In the genomic region with DNA sequence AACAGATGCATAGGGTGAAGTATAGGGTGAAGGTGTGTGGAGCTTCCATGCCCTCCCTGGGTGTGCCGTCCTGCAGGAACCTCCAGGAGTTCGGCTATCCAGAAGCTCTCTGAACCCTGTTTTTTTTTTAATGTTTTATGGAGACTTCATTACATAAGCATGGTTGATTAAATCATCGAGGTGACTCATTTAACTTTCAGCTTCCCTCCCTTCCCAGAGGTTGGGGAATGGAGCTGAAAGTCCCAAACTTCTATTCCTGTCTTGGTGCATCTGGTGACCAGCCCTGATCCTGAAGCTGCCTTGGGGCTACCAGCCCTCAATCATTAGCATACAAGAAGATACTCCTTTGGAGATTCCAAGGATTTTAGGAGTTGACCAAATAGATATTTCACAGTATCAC, we compare ENCODE assay signal across 30 cellular contexts. TPM values are rescaled to one million over a fixed set of nuclear protein-coding genes. Genes with fewer than 3 reads are reported as not detected.
A peak's percentile ranks its signal among the peaks of the same experiment; 100 is the strongest.
DNase-seq lines count a peak whose midpoint lies in the region; ATAC-seq and TF ChIP-seq lines count a peak whose summit lies in the region.
"Had no signal": no experiment of that assay in that cellular context is flagged by ENCODE, and none has a peak within 500 bp of the region (broad histone marks: within the 10 kb centered on the region; RNA-seq: fewer than 3 reads in every experiment).

No MANE protein-coding gene starts in this region.

- H3K4me1 Mint-ChIP-seq in WTC11: peaks cover 62% of the 10 kb centered on the region
- H3K4me1 Mint-ChIP-seq in activated CD8-positive, alpha-beta T cell treated with anti-CD3 and anti-CD28 coated beads for 36 hours (ENCODE audit: low read depth): peaks cover 20% of the 10 kb centered on the region
- H3K4me1 Mint-ChIP-seq: CD14-positive monocyte, immature natural killer cell had no signal

- ATAC-seq in WTC11 (no peak), foreskin keratinocyte (peak; percentile 52)
- ATAC-seq in activated CD8-positive, alpha-beta T cell treated with anti-CD3 and anti-CD28 coated beads for 36 hours: no peak
- ATAC-seq: left lobe of liver; naive thymus-derived CD8-positive, alpha-beta T cell; stimulated activated memory B cell treated with anti-CD40 and anti-IgM and Interleukin-4, amounts not matched to agents 10 μg/mL and 1 μg/mL and 100 μg/mL, for 72 hours had no signal

- H3K4me1 ChIP-seq in foreskin keratinocyte (peaks cover 8% of the 10 kb centered on the region), BE2C (no peaks in the 10 kb centered on the region; the same call in 1 of the 2 replicates)
- H3K4me1 ChIP-seq: ascending aorta, vagina had no signal

- H3K27ac Mint-ChIP-seq in WTC11: peak overlapping the region; percentile 58; the same call in 1 of the 2 replicates
- H3K27ac Mint-ChIP-seq in activated CD8-positive, alpha-beta T cell treated with anti-CD3 and anti-CD28 coated beads for 36 hours: no peak overlapping the region
- H3K27ac Mint-ChIP-seq: activated B cell treated with CpG ODN at 0.5 μM for 24 hours; activated naive CD4-positive, alpha-beta T cell treated with anti-CD3 and anti-CD28 coated beads, Interleukin-2, amount 50 U/mL, for 24 hours; activated T-helper 1 cell treated with anti-CD3 and anti-CD28 coated beads, Interleukin-12 subunit alpha, Interleukin-12 subunit beta, Interleukin-2, Interleukin-4 antibody, amounts not matched to agents 30 ng/mL and 10 ng/mL and 1 ng/mL, durations not matched to agents 14 hours and 24 hours and 36 hours; CD14-positive monocyte; immature natural killer cell; naive thymus-derived CD8-positive, alpha-beta T cell; stimulated activated memory B cell treated with anti-CD40 and anti-IgM and Interleukin-4, amounts not matched to agents 10 μg/mL and 1 μg/mL and 100 μg/mL, for 72 hours had no signal

- no peak overlapping the region for H3K27ac ChIP-seq in foreskin keratinocyte
- H3K27ac ChIP-seq: ascending aorta, hepatocyte, spleen, thoracic aorta, vagina had no signal

- peak; percentile 11 for DNase-seq in Daoy (ENCODE audit: low read depth)
- peak; percentile 49 for DNase-seq in HFF-Myc (ENCODE audit: extremely low read depth, low read depth)
- DNase-seq in WTC11 (ENCODE audit: low spot score): no peak
- peak in 1 of 2 donors; percentile 18 for DNase-seq in foreskin keratinocyte
- DNase-seq in iPS-NIHi7 (ENCODE audit: extremely low spot score): no peak
- DNase-seq in activated CD8-positive, alpha-beta T cell treated with anti-CD3 and anti-CD28 coated beads for 36 hours: no peak
- no peak for DNase-seq in BE2C
- DNase-seq in GM19238 (ENCODE audit: insufficient read length, low spot score): no peak
- DNase-seq: ACHN; activated B cell treated with CpG ODN at 0.5 μM for 24 hours; immature natural killer cell; MG63; naive thymus-derived CD8-positive, alpha-beta T cell; NCI-H1417; NCI-H446; NCI-H82; spleen; stimulated activated CD4-positive, alpha-beta T cell treated with anti-CD3 and anti-CD28 coated beads, Interleukin-2, amount 100 ng/mL, for 48 hours; T-helper 9 cell had no signal

- intact Hi-C loops in activated CD8-positive, alpha-beta T cell treated with anti-CD3 and anti-CD28 coated beads for 36 hours (cut with micrococcal nuclease): no loop called here

- no peaks in the 10 kb centered on the region for H3K9me3 ChIP-seq in BE2C
- H3K9me3 ChIP-seq: ascending aorta, HAP-1, MG63, spleen, thoracic aorta, vagina had no signal

- H3K27me3 ChIP-seq in foreskin keratinocyte (no peaks in the 10 kb centered on the region), BE2C (no peaks in the 10 kb centered on the region)
- H3K27me3 ChIP-seq: ascending aorta, hepatocyte, MG63, spleen, vagina had no signal

- H3K4me3 ChIP-seq in HFF-Myc (replicated peaks; ENCODE audit: low read depth, low read length): no peak overlapping the region
- H3K4me3 ChIP-seq in BE2C (ENCODE audit: low read depth, low read length): no peak overlapping the region
- H3K4me3 ChIP-seq: ascending aorta, HAP-1, hepatocyte, MG63, spleen, thoracic aorta, vagina had no signal

- no peaks in the 10 kb centered on the region for H3K36me3 ChIP-seq in BE2C
- H3K36me3 ChIP-seq: HAP-1, thoracic aorta, vagina had no signal

- TF ChIP-seq CTCF in HFF-Myc (IDR thresholded peaks at IDR 0.05; ENCODE audit: low read depth, low read length, missing control alignments): no peak
- no peak for TF ChIP-seq CTCF in WTC11 (IDR thresholded peaks at IDR 0.05)
- no peak for TF ChIP-seq CTCF in foreskin keratinocyte (conservative IDR thresholded peaks at IDR 0.05)
- TF ChIP-seq CTCF in activated CD8-positive, alpha-beta T cell treated with anti-CD3 and anti-CD28 coated beads for 36 hours (IDR thresholded peaks at IDR 0.05): no peak
- no peak for TF ChIP-seq CTCF in BE2C (IDR thresholded peaks at IDR 0.05; ENCODE audit: low read depth, low read length)

- no peak overlapping the region for H3K4me3 Mint-ChIP-seq in WTC11
- H3K4me3 Mint-ChIP-seq in activated CD8-positive, alpha-beta T cell treated with anti-CD3 and anti-CD28 coated beads for 36 hours: no peak overlapping the region
- H3K4me3 Mint-ChIP-seq: activated B cell treated with CpG ODN at 0.5 μM for 24 hours; activated naive CD4-positive, alpha-beta T cell treated with anti-CD3 and anti-CD28 coated beads, Interleukin-2, amount 50 U/mL, for 24 hours; activated T-helper 1 cell treated with anti-CD3 and anti-CD28 coated beads, Interleukin-12 subunit alpha, Interleukin-12 subunit beta, Interleukin-2, Interleukin-4 antibody, amounts not matched to agents 30 ng/mL and 10 ng/mL and 1 ng/mL, durations not matched to agents 14 hours and 24 hours and 36 hours; CD14-positive monocyte; central memory CD8-positive, alpha-beta T cell; immature natural killer cell; naive thymus-derived CD8-positive, alpha-beta T cell; stimulated activated memory B cell treated with anti-CD40 and anti-IgM and Interleukin-4, amounts not matched to agents 10 μg/mL and 1 μg/mL and 100 μg/mL, for 72 hours had no signal

- CTCF ChIA-PET in WTC11 (lab: Charles Lee): no interaction called here
- CTCF ChIA-PET in activated CD8-positive, alpha-beta T cell treated with anti-CD3 and anti-CD28 coated beads for 36 hours (lab: Charles Lee): interaction anchor here (1.1 kb wide), 2 partner anchors 10 to 12 kb away, joined by 3 read pairs; no protein-coding TSS in a partner anchor

- H3K27me3 Mint-ChIP-seq in WTC11 (ENCODE audit: low read depth): no peaks in the 10 kb centered on the region
- no peaks in the 10 kb centered on the region for H3K27me3 Mint-ChIP-seq in activated CD8-positive, alpha-beta T cell treated with anti-CD3 and anti-CD28 coated beads for 36 hours
- H3K27me3 Mint-ChIP-seq: activated B cell treated with CpG ODN at 0.5 μM for 24 hours; activated naive CD4-positive, alpha-beta T cell treated with anti-CD3 and anti-CD28 coated beads, Interleukin-2, amount 50 U/mL, for 24 hours; central memory CD8-positive, alpha-beta T cell; naive thymus-derived CD8-positive, alpha-beta T cell; stimulated activated memory B cell treated with anti-CD40 and anti-IgM and Interleukin-4, amounts not matched to agents 10 μg/mL and 1 μg/mL and 100 μg/mL, for 72 hours had no signal

- H3K9me3 Mint-ChIP-seq in WTC11: no peaks in the 10 kb centered on the region
- no peaks in the 10 kb centered on the region for H3K9me3 Mint-ChIP-seq in activated CD8-positive, alpha-beta T cell treated with anti-CD3 and anti-CD28 coated beads for 36 hours
- H3K9me3 Mint-ChIP-seq: activated B cell treated with CpG ODN at 0.5 μM for 24 hours; activated naive CD4-positive, alpha-beta T cell treated with anti-CD3 and anti-CD28 coated beads, Interleukin-2, amount 50 U/mL, for 24 hours; activated T-helper 1 cell treated with anti-CD3 and anti-CD28 coated beads, Interleukin-12 subunit alpha, Interleukin-12 subunit beta, Interleukin-2, Interleukin-4 antibody, amounts not matched to agents 30 ng/mL and 10 ng/mL and 1 ng/mL, durations not matched to agents 14 hours and 24 hours and 36 hours; CD14-positive monocyte; central memory CD8-positive, alpha-beta T cell; immature natural killer cell; naive thymus-derived CD8-positive, alpha-beta T cell; stimulated activated memory B cell treated with anti-CD40 and anti-IgM and Interleukin-4, amounts not matched to agents 10 μg/mL and 1 μg/mL and 100 μg/mL, for 72 hours had no signal

- POLR2A ChIA-PET in WTC11 (lab: Charles Lee): no interaction called here
- POLR2A ChIA-PET in activated CD8-positive, alpha-beta T cell treated with anti-CD3 and anti-CD28 coated beads for 36 hours (lab: Charles Lee): interaction anchor here (1.1 kb wide), 1 partner anchor 9 kb away, joined by 5 read pairs; a partner anchor contains a TSS

- H3K36me3 Mint-ChIP-seq in WTC11: peaks cover 9% of the 10 kb centered on the region
- H3K36me3 Mint-ChIP-seq in activated CD8-positive, alpha-beta T cell treated with anti-CD3 and anti-CD28 coated beads for 36 hours (ENCODE audit: low read depth): peaks cover 4% of the 10 kb centered on the region
- H3K36me3 Mint-ChIP-seq: immature natural killer cell had no signal

TF ChIP-seq in WTC11, 78 proteins besides CTCF, POLR2A, EP300 and RAD21 (continues in another document):
- TF ChIP-seq ZNF317 (CRISPR knock-in tag; IDR thresholded peaks at IDR 0.05; ENCODE audit: borderline replicate concordance, low read depth): no peak
- no peak for TF ChIP-seq GTF2I (CRISPR knock-in tag; conservative IDR thresholded peaks at IDR 0.05)
- no peak for TF ChIP-seq CBFB (CRISPR knock-in tag; IDR thresholded peaks at IDR 0.05; ENCODE audit: low read depth)
- TF ChIP-seq NR3C1 (CRISPR knock-in tag; conservative IDR thresholded peaks at IDR 0.05; ENCODE audit: low read depth): no peak
- no peak for TF ChIP-seq ZBTB21 (CRISPR knock-in tag; IDR thresholded peaks at IDR 0.05; ENCODE audit: borderline replicate concordance)

RNA-seq across cellular contexts. Expression of a gene that starts 9.4 kb away (rescaled TPM):
- 17.8 and 22.3 TPM in 2 replicates for total RNA-seq in Daoy (2014; rRNA removed; shearing (Covaris generic))
- 32.3 to 36.0 TPM (median 32.4 TPM) in 3 replicates for total RNA-seq in WTC11 (2021)
- total RNA-seq in foreskin keratinocyte: 27.5 and 36.9 TPM in 2 replicates
- 14.8 and 21.4 TPM in 2 replicates for polyA plus RNA-seq in foreskin keratinocyte
- total RNA-seq in activated CD8-positive, alpha-beta T cell treated with anti-CD3 and anti-CD28 coated beads for 36 hours: 10 to 100 TPM; 20.9 to 24.3 TPM
- 18.8 TPM for polyA plus RNA-seq in BE2C (2012; ENCODE audit: insufficient read depth, insufficient read length, low read depth)

RNA-seq across cellular contexts. Expression of a gene that starts 50.6 kb away (rescaled TPM):
- 12.6 and 18.2 TPM in 2 replicates for total RNA-seq in Daoy (2014; rRNA removed; shearing (Covaris generic))
- total RNA-seq in WTC11 (2021) (1.0 to 2.5 TPM (median 1.5 TPM) in 3 replicates), foreskin keratinocyte (4.8 and 6.6 TPM in 2 replicates)
- polyA plus RNA-seq in foreskin keratinocyte: 1.2 and 2.1 TPM in 2 replicates
- not detected for total RNA-seq in activated CD8-positive, alpha-beta T cell treated with anti-CD3 and anti-CD28 coated beads for 36 hours
- not detected for polyA plus RNA-seq in BE2C (2012; ENCODE audit: insufficient read depth, insufficient read length, low read depth)
- total RNA-seq: activated T-helper 1 cell treated with anti-CD3 and anti-CD28 coated beads, Interleukin-12 subunit alpha, Interleukin-12 subunit beta, Interleukin-2, Interleukin-4 antibody, amounts not matched to agents 30 ng/mL and 10 ng/mL and 1 ng/mL, durations not matched to agents 14 hours and 24 hours and 36 hours had no signal
- polyA plus RNA-seq: CD14-positive monocyte; naive thymus-derived CD8-positive, alpha-beta T cell had no signal

Comparison
In these comparisons a context has a peak if more than half of its experiments do, and no peak if none do; other contexts are left out.
1. DNase-seq: peak in Daoy (single experiment) and HFF-Myc (single experiment); none in WTC11 (single experiment), iPS-NIHi7 (single experiment), activated CD8-positive, alpha-beta T cell treated with anti-CD3 and anti-CD28 coated beads for 36 hours (single experiment), BE2C (single experiment) and GM19238 (single experiment).